ENCODE assay signal across 13 cellular contexts in genomic region chr2:8582850-8583399, GRCh38.
DNase-seq lines count a peak whose midpoint lies in the region; ATAC-seq, FAIRE-seq and TF ChIP-seq lines count a peak whose summit lies in the region.
"Had no signal": no experiment of that assay in that cellular context is flagged by ENCODE, and none has a peak within 500 bp of the region (broad histone marks: within the 10 kb centered on the region; RNA-seq: fewer than 3 reads in every experiment).

No MANE protein-coding gene starts in this region.

- H3K27ac Mint-ChIP-seq in stimulated activated naive CD8-positive, alpha-beta T cell treated with anti-CD3 and anti-CD28 coated beads, Interleukin-15, Interleukin-2, amounts not matched to agents 100 ng/mL and 50 ng/mL, for 24 hours: peak overlapping the region; percentile 71
- no peak overlapping the region for H3K27ac Mint-ChIP-seq in neural progenitor cell

- no peak for TF ChIP-seq CTCF in neural progenitor cell (IDR thresholded peaks at IDR 0.05)

- 85 to 86% methylated on average over 13 of the region's 13 CpGs for WGBS in esophagus, 2 donors
- WGBS in small intestine, 3 donors: 65 to 79% (median 77%) methylated on average over 13 of the region's 13 CpGs

- peaks cover 88% of the 10 kb centered on the region for H3K4me1 Mint-ChIP-seq in stimulated activated naive CD8-positive, alpha-beta T cell treated with anti-CD3 and anti-CD28 coated beads, Interleukin-15, Interleukin-2, amounts not matched to agents 100 ng/mL and 50 ng/mL, for 24 hours (ENCODE audit: low read depth)
- peaks cover 46% of the 10 kb centered on the region for H3K4me1 Mint-ChIP-seq in neural progenitor cell

- H3K79me2 ChIP-seq in neural progenitor cell (ENCODE audit: low read depth): no peaks in the 10 kb centered on the region

- no peak for ATAC-seq in stimulated activated naive CD8-positive, alpha-beta T cell treated with anti-CD3 and anti-CD28 coated beads, Interleukin-15, Interleukin-2, amounts not matched to agents 100 U/mL and 50 U/mL, for 24 hours
- no peak for ATAC-seq in GM18870 (IDR thresholded peaks at IDR 0.05; ENCODE audit: unreplicated experiment)

- H3K36me3 ChIP-seq in esophagus (ENCODE audit: control insufficient read depth in 2 of 2, insufficient read depth in 2 of 2, low read length in 1 of 2): no peaks in the 10 kb centered on the region
- no peaks in the 10 kb centered on the region for H3K36me3 ChIP-seq in neural progenitor cell
- no peaks in the 10 kb centered on the region for H3K36me3 ChIP-seq in small intestine (ENCODE audit: control insufficient read depth in 2 of 2, insufficient read depth in 2 of 2, low read length in 2 of 2)
- H3K36me3 ChIP-seq: vagina had no signal

- H3F3A ChIP-seq in neural progenitor cell (ENCODE audit: low read depth): peaks cover 15% of the 10 kb centered on the region

- H3K4me1 ChIP-seq in esophagus (ENCODE audit: control insufficient read depth in 2 of 2, insufficient read depth in 2 of 2, low read length in 1 of 2) (peaks cover 0 to 3% of the 10 kb centered on the region in 2 donors), neural progenitor cell (no peaks in the 10 kb centered on the region), small intestine (ENCODE audit: control insufficient read depth in 2 of 2, insufficient read depth in 1 of 2, low read depth in 1 of 2, low read length in 1 of 2) (no peaks in the 10 kb centered on the region)
- H3K4me1 ChIP-seq: vagina had no signal

- no peak overlapping the region for H3K9ac ChIP-seq in neural progenitor cell
- H3K9ac ChIP-seq: SK-N-SH had no signal

- H2AFZ ChIP-seq in neural progenitor cell (replicated peaks): no peak overlapping the region

- H3K27me3 ChIP-seq in esophagus (ENCODE audit: control insufficient read depth in 1 of 2, insufficient read depth in 2 of 2, low read length in 2 of 2): no peaks in the 10 kb centered on the region
- H3K27me3 ChIP-seq in neural progenitor cell: peaks cover 30% of the 10 kb centered on the region
- H3K27me3 ChIP-seq in small intestine (ENCODE audit: control insufficient read depth in 2 of 2, insufficient read depth in 2 of 2, low read length in 2 of 2): no peaks in the 10 kb centered on the region
- H3K27me3 ChIP-seq: vagina had no signal

- H3K27ac ChIP-seq in esophagus (ENCODE audit: low read depth in 2 of 2, low read length in 1 of 2) (peak overlapping the region; percentile 6 to 22), neural progenitor cell (no peak overlapping the region), small intestine (ENCODE audit: low read depth in 1 of 2, low read length in 1 of 2) (peak overlapping the region in 1 of 2 donors; percentile 11)
- H3K27ac ChIP-seq: vagina had no signal

- H3K36me3 Mint-ChIP-seq in stimulated activated naive CD8-positive, alpha-beta T cell treated with anti-CD3 and anti-CD28 coated beads, Interleukin-15, Interleukin-2, amounts not matched to agents 100 ng/mL and 50 ng/mL, for 24 hours (ENCODE audit: low read depth): no peaks in the 10 kb centered on the region
- H3K36me3 Mint-ChIP-seq in neural progenitor cell: no peaks in the 10 kb centered on the region

- peak overlapping the region; percentile 26 for H3K4me3 Mint-ChIP-seq in stimulated activated naive CD8-positive, alpha-beta T cell treated with anti-CD3 and anti-CD28 coated beads, Interleukin-15, Interleukin-2, amounts not matched to agents 100 ng/mL and 50 ng/mL, for 24 hours
- H3K4me3 Mint-ChIP-seq in neural progenitor cell: no peak overlapping the region

- H3K4me2 ChIP-seq in neural progenitor cell: peak overlapping the region; percentile 59
- H3K4me2 ChIP-seq: SK-N-SH had no signal

- no peak overlapping the region for H3K4me3 ChIP-seq in esophagus (ENCODE audit: low read depth in 1 of 2, low read length in 2 of 2)
- no peak overlapping the region for H3K4me3 ChIP-seq in neural progenitor cell
- H3K4me3 ChIP-seq in small intestine (ENCODE audit: low read depth in 1 of 2, low read length in 2 of 2): peak overlapping the region in 1 of 2 donors; percentile 33

- no peak for DNase-seq in stimulated activated naive CD8-positive, alpha-beta T cell treated with anti-CD3 and anti-CD28 coated beads, Interleukin-15, Interleukin-2, amounts not matched to agents 100 U/mL and 50 U/mL, for 24 hours
- DNase-seq in neural progenitor cell (ENCODE audit: low spot score) (no peak), small intestine (no peak)
- DNase-seq in stimulated activated CD4-positive, alpha-beta T cell treated with anti-CD3 and anti-CD28 coated beads, Interleukin-12 subunit alpha, Interleukin-12 subunit beta, amount 100 ng/mL, for 4 hours: no peak
- DNase-seq in stimulated activated CD4-positive, alpha-beta T cell treated with anti-CD3 and anti-CD28 coated beads, Interleukin-2, amount 100 ng/mL, for 48 hours: no peak
- DNase-seq: mammary epithelial cell, NCI-H446, SK-N-SH had no signal

- no peak for FAIRE-seq in small intestine (lab: Jason Lieb, UNC)
- FAIRE-seq: bronchial epithelial cell had no signal

- H3K9me3 ChIP-seq in esophagus (ENCODE audit: control insufficient read depth in 2 of 2, insufficient read depth in 1 of 2, low read depth in 1 of 2, low read length in 1 of 2) (no peaks in the 10 kb centered on the region), neural progenitor cell (ENCODE audit: low read depth) (no peaks in the 10 kb centered on the region), small intestine (ENCODE audit: control insufficient read depth, low read depth) (no peaks in the 10 kb centered on the region)
- H3K9me3 ChIP-seq: SK-N-SH, vagina had no signal

- peaks cover 7% of the 10 kb centered on the region for H3K27me3 Mint-ChIP-seq in stimulated activated naive CD8-positive, alpha-beta T cell treated with anti-CD3 and anti-CD28 coated beads, Interleukin-15, Interleukin-2, amounts not matched to agents 100 ng/mL and 50 ng/mL, for 24 hours
- peaks cover 5% of the 10 kb centered on the region for H3K27me3 Mint-ChIP-seq in neural progenitor cell (ENCODE audit: insufficient read depth, low read depth)

- H4K20me1 ChIP-seq in neural progenitor cell (ENCODE audit: low read depth): no peaks in the 10 kb centered on the region

- H3K9me3 Mint-ChIP-seq in stimulated activated naive CD8-positive, alpha-beta T cell treated with anti-CD3 and anti-CD28 coated beads, Interleukin-15, Interleukin-2, amounts not matched to agents 100 ng/mL and 50 ng/mL, for 24 hours: no peaks in the 10 kb centered on the region
- no peaks in the 10 kb centered on the region for H3K9me3 Mint-ChIP-seq in neural progenitor cell
